1 cellular context compared by ENCODE assay signal in the genomic region with DNA sequence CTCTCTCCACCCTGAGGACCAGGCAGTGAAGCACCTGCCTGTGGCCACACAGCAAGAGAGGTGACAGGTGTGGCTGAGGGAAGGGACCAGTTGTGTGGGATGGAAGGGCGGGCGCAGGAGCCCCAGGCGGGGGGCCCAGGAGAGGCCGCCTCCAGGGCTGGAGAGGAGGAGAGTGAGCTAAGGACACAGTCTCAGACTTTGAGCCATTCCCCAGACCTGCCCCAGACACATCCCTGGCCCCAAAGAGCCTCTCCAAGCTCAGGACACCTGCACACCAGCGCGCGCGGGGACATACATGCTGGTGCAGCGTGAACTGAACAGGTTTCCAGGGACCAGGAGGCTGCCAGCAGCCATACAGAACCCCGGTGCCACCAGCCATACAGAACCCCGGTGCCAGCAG.
TF ChIP-seq lines count a peak whose summit lies in the region.

No MANE protein-coding gene starts in this region.

TF ChIP-seq in WTC11, 78 proteins besides CTCF, POLR2A, EP300 and RAD21 (continued from another document):
- TF ChIP-seq, protein P1, sequence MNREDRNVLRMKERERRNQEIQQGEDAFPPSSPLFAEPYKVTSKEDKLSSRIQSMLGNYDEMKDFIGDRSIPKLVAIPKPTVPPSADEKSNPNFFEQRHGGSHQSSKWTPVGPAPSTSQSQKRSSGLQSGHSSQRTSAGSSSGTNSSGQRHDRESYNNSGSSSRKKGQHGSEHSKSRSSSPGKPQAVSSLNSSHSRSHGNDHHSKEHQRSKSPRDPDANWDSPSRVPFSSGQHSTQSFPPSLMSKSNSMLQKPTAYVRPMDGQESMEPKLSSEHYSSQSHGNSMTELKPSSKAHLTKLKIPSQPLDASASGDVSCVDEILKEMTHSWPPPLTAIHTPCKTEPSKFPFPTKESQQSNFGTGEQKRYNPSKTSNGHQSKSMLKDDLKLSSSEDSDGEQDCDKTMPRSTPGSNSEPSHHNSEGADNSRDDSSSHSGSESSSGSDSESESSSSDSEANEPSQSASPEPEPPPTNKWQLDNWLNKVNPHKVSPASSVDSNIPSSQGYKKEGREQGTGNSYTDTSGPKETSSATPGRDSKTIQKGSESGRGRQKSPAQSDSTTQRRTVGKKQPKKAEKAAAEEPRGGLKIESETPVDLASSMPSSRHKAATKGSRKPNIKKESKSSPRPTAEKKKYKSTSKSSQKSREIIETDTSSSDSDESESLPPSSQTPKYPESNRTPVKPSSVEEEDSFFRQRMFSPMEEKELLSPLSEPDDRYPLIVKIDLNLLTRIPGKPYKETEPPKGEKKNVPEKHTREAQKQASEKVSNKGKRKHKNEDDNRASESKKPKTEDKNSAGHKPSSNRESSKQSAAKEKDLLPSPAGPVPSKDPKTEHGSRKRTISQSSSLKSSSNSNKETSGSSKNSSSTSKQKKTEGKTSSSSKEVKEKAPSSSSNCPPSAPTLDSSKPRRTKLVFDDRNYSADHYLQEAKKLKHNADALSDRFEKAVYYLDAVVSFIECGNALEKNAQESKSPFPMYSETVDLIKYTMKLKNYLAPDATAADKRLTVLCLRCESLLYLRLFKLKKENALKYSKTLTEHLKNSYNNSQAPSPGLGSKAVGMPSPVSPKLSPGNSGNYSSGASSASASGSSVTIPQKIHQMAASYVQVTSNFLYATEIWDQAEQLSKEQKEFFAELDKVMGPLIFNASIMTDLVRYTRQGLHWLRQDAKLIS (CRISPR knock-in tag; IDR thresholded peaks at IDR 0.05; ENCODE audit: borderline replicate concordance), result no peak
- no peak for TF ChIP-seq SOX15 (CRISPR knock-in tag; IDR thresholded peaks at IDR 0.05)
- no peak for TF ChIP-seq CREM (CRISPR knock-in tag; IDR thresholded peaks at IDR 0.05)
- TF ChIP-seq ZNF396 (CRISPR knock-in tag; IDR thresholded peaks at IDR 0.05; ENCODE audit: borderline replicate concordance), result no peak
- TF ChIP-seq, protein P2, sequence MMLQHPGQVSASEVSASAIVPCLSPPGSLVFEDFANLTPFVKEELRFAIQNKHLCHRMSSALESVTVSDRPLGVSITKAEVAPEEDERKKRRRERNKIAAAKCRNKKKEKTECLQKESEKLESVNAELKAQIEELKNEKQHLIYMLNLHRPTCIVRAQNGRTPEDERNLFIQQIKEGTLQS (CRISPR knock-in tag; conservative IDR thresholded peaks at IDR 0.05), result no peak
